ENCODE assay signal across 11 cellular contexts in genomic region chr4:14771504-14772175, GRCh38.
"Had no signal": no experiment of that assay in that cellular context is flagged by ENCODE, and none has a peak within 500 bp of the region (broad histone marks: within the 10 kb centered on the region; RNA-seq: fewer than 3 reads in every experiment).

No MANE protein-coding gene starts in this region.

- H3K36me3 ChIP-seq: brain microvascular endothelial cell, thoracic aorta had no signal

- H3K9me3 ChIP-seq: thoracic aorta had no signal

- DNase-seq: activated CD4-positive, alpha-beta T cell treated with anti-CD3 and anti-CD28 coated beads, Interleukin-2, amount 50 U/mL, for 1 hour; activated effector memory CD4-positive, alpha-beta T cell treated with Interleukin-2 at 50 U/mL for 16 hours; brain microvascular endothelial cell; dorsolateral prefrontal cortex; immature natural killer cell; psoas muscle; stimulated activated CD4-positive, alpha-beta T cell treated with anti-CD3 and anti-CD28 coated beads, Interleukin-12 subunit alpha, Interleukin-12 subunit beta, amount 100 ng/mL, for 4 hours; stimulated activated CD4-positive, alpha-beta T cell treated with anti-CD3 and anti-CD28 coated beads, Interleukin-2, amount 100 ng/mL, for 48 hours; stimulated activated naive CD4-positive, alpha-beta T cell treated with Interleukin-2 at 50 U/mL for 16 hours; T-helper 17 cell had no signal

- H3K4me3 ChIP-seq: dorsolateral prefrontal cortex, psoas muscle, thoracic aorta had no signal

- H3K27ac ChIP-seq: brain microvascular endothelial cell, dorsolateral prefrontal cortex, psoas muscle, thoracic aorta had no signal

- H3K27me3 ChIP-seq: brain microvascular endothelial cell, dorsolateral prefrontal cortex had no signal

- ATAC-seq: psoas muscle, T-helper 17 cell had no signal

- H3K4me1 ChIP-seq: psoas muscle had no signal
